Comparison of ENCODE assay signal across 2 cellular contexts in genomic region chr4:74339501-74339900, GRCh38.
TF ChIP-seq lines count a peak whose summit lies in the region.

No MANE protein-coding gene starts in this region.

TF ChIP-seq in HepG2, 621 proteins besides CTCF, POLR2A, EP300 and RAD21:
- no peak for TF ChIP-seq ZNF746 (CRISPR knock-in tag; IDR thresholded peaks at IDR 0.05)
- no peak for TF ChIP-seq ZNF513 (CRISPR knock-in tag; conservative IDR thresholded peaks at IDR 0.05)
- no peak for TF ChIP-seq ZNF709 (CRISPR knock-in tag; IDR thresholded peaks at IDR 0.05)
- no peak for TF ChIP-seq RAD51 (IDR thresholded peaks at IDR 0.05; ENCODE audit: borderline replicate concordance)
- TF ChIP-seq ZNF615 (CRISPR knock-in tag; IDR thresholded peaks at IDR 0.05; ENCODE audit: borderline replicate concordance), result no peak
- no peak for TF ChIP-seq DBP (CRISPR knock-in tag; IDR thresholded peaks at IDR 0.05; ENCODE audit: not compliant biosample characterization)

TF ChIP-seq in K562, 482 proteins besides CTCF, POLR2A, EP300 and RAD21:
- TF ChIP-seq TCFL5 (CRISPR knock-in tag; conservative IDR thresholded peaks at IDR 0.05), result no peak
- no peak for TF ChIP-seq LEF1 (IDR thresholded peaks at IDR 0.05)
- TF ChIP-seq SIX5 (IDR thresholded peaks at IDR 0.05; ENCODE audit: borderline replicate concordance in 1 of 2, insufficient read depth in 1 of 2, low read depth in 1 of 2, low read length in 2 of 2), result no peak
- TF ChIP-seq JUNB (CRISPR knock-in tag; conservative IDR thresholded peaks at IDR 0.05), result no peak
- TF ChIP-seq HNRNPUL1 (IDR thresholded peaks at IDR 0.05; ENCODE audit: low read length), result no peak
- TF ChIP-seq ZNF398 (CRISPR knock-in tag; IDR thresholded peaks at IDR 0.05), result no peak
- no peak for TF ChIP-seq MITF (IDR thresholded peaks at IDR 0.05)
- TF ChIP-seq HIVEP1 (CRISPR knock-in tag; IDR thresholded peaks at IDR 0.05), result no peak
- no peak for TF ChIP-seq PURB (CRISPR knock-in tag; IDR thresholded peaks at IDR 0.05; ENCODE audit: low read depth)
- TF ChIP-seq MBD2 (IDR thresholded peaks at IDR 0.05; ENCODE audit: borderline replicate concordance, low read depth), result no peak
- TF ChIP-seq NBN (IDR thresholded peaks at IDR 0.05; ENCODE audit: low read depth), result no peak
- no peak for TF ChIP-seq CREB1 (IDR thresholded peaks at IDR 0.05)
- TF ChIP-seq CREB1 (CRISPR knock-in tag; IDR thresholded peaks at IDR 0.05), result no peak
- TF ChIP-seq HMG20B (CRISPR knock-in tag; IDR thresholded peaks at IDR 0.05), result no peak
- no peak for TF ChIP-seq HNRNPLL (IDR thresholded peaks at IDR 0.05; ENCODE audit: low read depth, low read length, poor library complexity, severe bottlenecking)
- no peak for TF ChIP-seq SIN3B (IDR thresholded peaks at IDR 0.05; ENCODE audit: low read depth)
- TF ChIP-seq KLF1 (tag; IDR thresholded peaks at IDR 0.05), result no peak
